11 cellular contexts compared by ENCODE assay signal in the genomic region with DNA sequence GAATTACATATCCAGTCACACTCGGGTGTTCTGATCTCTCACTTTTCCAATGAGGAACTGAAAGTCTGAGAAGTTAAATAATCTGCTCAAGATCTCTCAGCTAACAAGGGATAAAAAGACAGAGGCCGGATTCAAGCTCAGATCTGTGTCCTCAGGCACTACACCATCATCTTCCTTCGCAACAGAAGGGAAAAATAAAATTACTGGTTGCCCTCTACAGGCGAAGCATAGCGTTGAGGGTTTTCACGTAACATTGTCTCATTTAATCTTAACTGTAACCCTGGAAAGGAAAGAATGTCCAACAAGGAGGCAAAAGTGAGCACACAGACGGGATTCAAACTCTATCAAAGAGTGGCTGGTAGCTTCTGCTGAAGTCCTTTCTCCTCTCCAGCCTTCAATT.
DNase-seq lines count a peak whose midpoint lies in the region; ATAC-seq and TF ChIP-seq lines count a peak whose summit lies in the region.
"Had no signal": no experiment of that assay in that cellular context is flagged by ENCODE, and none has a peak within 500 bp of the region (broad histone marks: within the 10 kb centered on the region; RNA-seq: fewer than 3 reads in every experiment).

No MANE protein-coding gene starts in this region.

- no peaks in the 10 kb centered on the region for H4K20me1 ChIP-seq in HCT116 (ENCODE audit: insufficient read depth)

- no TSS peak for BruUV-seq in HCT116 (replicated peaks; lab: Mats Ljungman, UMichigan)

- H3K27me3 Mint-ChIP-seq in glutamatergic neuron (ENCODE audit: unreplicated experiment) = no peaks in the 10 kb centered on the region
- H3K27me3 Mint-ChIP-seq in CD4-positive, alpha-beta T cell = peaks cover 18% of the 10 kb centered on the region

- POLR2A ChIA-PET in HCT116 (lab: Charles Lee) (interaction anchor here (1.6 kb wide), 1 partner anchor 349 kb away, joined by 3 read pairs; no protein-coding TSS in a partner anchor), RWPE1 (lab: Yijun Ruan, JAX; ENCODE audit: low non-redundant PET) (no interaction called here)
- POLR2A ChIA-PET in CD4-positive, alpha-beta T cell (lab: Charles Lee) = no interaction called here

- H3K4me1 ChIP-seq in HCT116 (ENCODE audit: control insufficient read depth in 1 of 2, insufficient read depth in 2 of 2, low read length in 2 of 2) = no peaks in the 10 kb centered on the region
- no peaks in the 10 kb centered on the region for H3K4me1 ChIP-seq in tibial artery

- H3K4me1 Mint-ChIP-seq in glutamatergic neuron (ENCODE audit: low read depth, unreplicated experiment) = no peaks in the 10 kb centered on the region
- no peaks in the 10 kb centered on the region for H3K4me1 Mint-ChIP-seq in CD4-positive, alpha-beta T cell (ENCODE audit: low read depth)
- H3K4me1 Mint-ChIP-seq: naive thymus-derived CD8-positive, alpha-beta T cell had no signal

- no peak overlapping the region for H3K4me2 ChIP-seq in HCT116 (ENCODE audit: low read length)

- TF ChIP-seq CTCF in AG09309 (IDR thresholded peaks at IDR 0.05; ENCODE audit: control insufficient read depth, insufficient read depth, low read depth, low read length, missing control alignments) (peak; percentile 17), HCT116 (IDR thresholded peaks at IDR 0.05 in 2 of 3, conservative IDR thresholded peaks at IDR 0.05 in 1 of 3; ENCODE audit: borderline replicate concordance in 1 of 3, insufficient read depth in 1 of 3, low read depth in 2 of 3, low read length in 2 of 3) (peak; percentile 31 to 58 (median 46); a peak in 4 of 6 replicates), RWPE1 (conservative IDR thresholded peaks at IDR 0.05; ENCODE audit: low read depth) (no peak; the same call in 1 of the 2 replicates), glutamatergic neuron (IDR thresholded peaks at IDR 0.05; ENCODE audit: partially characterized antibody, unreplicated experiment) (peak; percentile 18), tibial artery (IDR thresholded peaks at IDR 0.05) (no peak)
- no peak for TF ChIP-seq CTCF in CD4-positive, alpha-beta T cell (IDR thresholded peaks at IDR 0.05)

- peak; percentile 79 for ATAC-seq in HCT116
- ATAC-seq in CD4-positive, alpha-beta T cell (ENCODE audit: poor library complexity) = no peak
- no peak for ATAC-seq in HG02571 (IDR thresholded peaks at IDR 0.05; ENCODE audit: unreplicated experiment)
- ATAC-seq: naive thymus-derived CD8-positive, alpha-beta T cell had no signal

- RAD21 ChIA-PET in HCT116 (lab: Charles Lee; ENCODE audit: low non-redundant PET in 1 of 2, low total read pairs in 2 of 2, uncharacterized antibody in 2 of 2, unreplicated experiment in 2 of 2) = no interaction called here

- H3K9me3 ChIP-seq in HCT116 (ENCODE audit: control insufficient read depth in 1 of 2, insufficient read depth in 1 of 2, low read depth in 1 of 2, low read length in 2 of 2) (no peaks in the 10 kb centered on the region), tibial artery (no peaks in the 10 kb centered on the region)
- H3K9me3 ChIP-seq in CD4-positive, alpha-beta T cell (ENCODE audit: control insufficient read depth, low read length) = no peaks in the 10 kb centered on the region

- H3K36me3 ChIP-seq in HCT116 (ENCODE audit: control insufficient read depth in 1 of 2, insufficient read depth in 2 of 2, low read length in 2 of 2) (no peaks in the 10 kb centered on the region), tibial artery (no peaks in the 10 kb centered on the region)

- H3K9me3 Mint-ChIP-seq in glutamatergic neuron (ENCODE audit: unreplicated experiment) = no peaks in the 10 kb centered on the region
- no peaks in the 10 kb centered on the region for H3K9me3 Mint-ChIP-seq in CD4-positive, alpha-beta T cell
- H3K9me3 Mint-ChIP-seq: naive thymus-derived CD8-positive, alpha-beta T cell had no signal

- no peak overlapping the region for H3K27ac Mint-ChIP-seq in glutamatergic neuron (ENCODE audit: unreplicated experiment)
- no peak overlapping the region for H3K27ac Mint-ChIP-seq in CD4-positive, alpha-beta T cell
- H3K27ac Mint-ChIP-seq: naive thymus-derived CD8-positive, alpha-beta T cell had no signal

- no peaks in the 10 kb centered on the region for H3K36me3 Mint-ChIP-seq in glutamatergic neuron (ENCODE audit: unreplicated experiment)
- H3K36me3 Mint-ChIP-seq in CD4-positive, alpha-beta T cell (ENCODE audit: low read depth) = no peaks in the 10 kb centered on the region
- H3K36me3 Mint-ChIP-seq: naive thymus-derived CD8-positive, alpha-beta T cell had no signal

- TF ChIP-seq RAD21 in HCT116 (IDR thresholded peaks at IDR 0.05; ENCODE audit: low read depth) = peak; percentile 47

- no peaks in the 10 kb centered on the region for H3K9me2 ChIP-seq in HCT116 (ENCODE audit: insufficient read depth)

- no peaks in the 10 kb centered on the region for H3K27me3 ChIP-seq in HCT116 (ENCODE audit: insufficient read depth, low read length)
- peaks cover 5% of the 10 kb centered on the region for H3K27me3 ChIP-seq in CD4-positive, alpha-beta T cell (ENCODE audit: control insufficient read depth, insufficient read depth, low read length)
- peaks cover 0 to 5% of the 10 kb centered on the region in 2 donors for H3K27me3 ChIP-seq in tibial artery

- H3K79me2 ChIP-seq in HCT116 (ENCODE audit: insufficient read depth, low read length) = no peaks in the 10 kb centered on the region

- H3K27ac ChIP-seq in HCT116 (ENCODE audit: low read depth, low read length) = no peak overlapping the region
- H3K27ac ChIP-seq in RWPE1 = no peak overlapping the region
- H3K27ac ChIP-seq in CD4-positive, alpha-beta T cell (ENCODE audit: low read depth, low read length) = no peak overlapping the region
- no peak overlapping the region for H3K27ac ChIP-seq in tibial artery

- intact Hi-C loops in HCT116 (cut with micrococcal nuclease) (loop anchor here (2.0 kb wide), 1 partner anchor 348 kb away; no protein-coding TSS in a partner anchor), tibial artery (cut with DNase I; ENCODE audit: low total_unique reads) (no loop called here)
- intact Hi-C loops in CD4-positive, alpha-beta T cell (cut with DNase I, micrococcal nuclease) = no loop called here

- CTCF ChIA-PET in HCT116 (lab: Charles Lee) = interaction anchor here (0.8 to 2.3 kb wide), 6 partner anchors 11 to 349 kb away, joined by 3 to 17 read pairs (median 6); no protein-coding TSS in a partner anchor
- CTCF ChIA-PET in RWPE1 (lab: Yijun Ruan, JAX) = interaction anchor here (0.6 kb wide), 1 partner anchor 425 kb away, joined by 3 read pairs; no protein-coding TSS in a partner anchor
- CTCF ChIA-PET in CD4-positive, alpha-beta T cell (lab: Charles Lee) = no interaction called here

- no peak overlapping the region for H2AFZ ChIP-seq in HCT116 (ENCODE audit: low read depth, low read length, poor library complexity, severe bottlenecking)

- no peak for TF ChIP-seq POLR2A in HCT116 (IDR thresholded peaks at IDR 0.05; ENCODE audit: borderline replicate concordance, extremely low read depth, insufficient read depth, insufficient read length)

- no peak overlapping the region for H3K4me3 Mint-ChIP-seq in glutamatergic neuron (ENCODE audit: unreplicated experiment)
- H3K4me3 Mint-ChIP-seq in CD4-positive, alpha-beta T cell = no peak overlapping the region
- H3K4me3 Mint-ChIP-seq: naive thymus-derived CD8-positive, alpha-beta T cell had no signal

- H3K4me3 ChIP-seq in AG09309 (ENCODE audit: control insufficient read depth, low read depth, low read length) (no peak overlapping the region), HCT116 (replicated peaks in 1 of 2; ENCODE audit: low read depth in 1 of 2, low read length in 2 of 2) (no peak overlapping the region), tibial artery (no peak overlapping the region)

- no peak overlapping the region for H3K9ac ChIP-seq in HCT116 (ENCODE audit: low read length)

- DNase-seq in AG09309 (ENCODE audit: low read depth) (no peak), HCT116 (ENCODE audit: low read depth, low spot score) (no peak), RWPE1 (ENCODE audit: low spot score) (peak; percentile 16), glutamatergic neuron (no peak), tibial artery (no peak)
- no peak for DNase-seq in central memory CD4-positive, alpha-beta T cell
- no peak for DNase-seq in CD4-positive, alpha-beta T cell
- DNase-seq: effector CD8-positive, alpha-beta T cell; GOT3; naive thymus-derived CD8-positive, alpha-beta T cell had no signal

TF ChIP-seq in HCT116, 20 proteins besides CTCF, POLR2A, EP300 and RAD21:
- no peak for TF ChIP-seq EZH2 (IDR thresholded peaks at IDR 0.05)
- TF ChIP-seq ELF1 (IDR thresholded peaks at IDR 0.05; ENCODE audit: borderline replicate concordance, low read depth) = no peak
- no peak for TF ChIP-seq YY1 (IDR thresholded peaks at IDR 0.05; ENCODE audit: extremely low read depth, insufficient replicate concordance, low read depth, low read length)
- TF ChIP-seq SIN3A (IDR thresholded peaks at IDR 0.05; ENCODE audit: low read depth) = no peak

Comparison
In these comparisons a context has a peak if more than half of its experiments do, and no peak if none do; other contexts are left out.
1. CTCF ChIP-seq: peak in AG09309 (single experiment), HCT116 (3 of 3) and glutamatergic neuron (single experiment); none in RWPE1 (single experiment), CD4-positive, alpha-beta T cell (single experiment) and tibial artery (0 of 2).